Comparison of ENCODE assay signal across 8 cellular contexts in the genomic region with DNA sequence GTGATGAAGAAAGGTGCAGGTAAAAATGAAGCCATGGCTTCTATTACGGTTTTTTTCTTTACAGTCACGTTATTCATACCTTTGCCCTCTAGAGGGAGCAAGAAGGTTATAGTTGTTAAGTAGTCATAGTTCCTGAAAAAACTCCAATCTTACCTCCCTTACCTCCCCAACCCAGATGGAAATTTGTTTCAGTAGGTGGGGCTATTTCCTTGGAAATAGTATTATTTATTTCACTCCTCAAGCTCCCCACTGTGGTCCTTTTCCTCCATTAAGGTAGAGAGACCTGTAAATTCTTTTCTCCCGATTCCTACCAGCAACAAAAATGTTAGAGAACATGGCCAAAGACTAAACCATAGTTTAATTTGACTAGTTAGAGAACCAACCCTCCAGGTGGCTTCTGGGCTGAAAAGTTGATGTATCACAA. TPM values are rescaled to one million over a fixed set of nuclear protein-coding genes. Genes with fewer than 3 reads are reported as not detected.
DNase-seq lines count a peak whose midpoint lies in the region; ATAC-seq, FAIRE-seq and TF ChIP-seq lines count a peak whose summit lies in the region.

No MANE protein-coding gene starts in this region.

- no peak overlapping the region for H3K4me3 Mint-ChIP-seq in activated CD4-positive, alpha-beta T cell treated with anti-CD3 and anti-CD28 coated beads, Interleukin-2, amount 10 ng/mL, durations not matched to agents 7 days and 5 days

- H3K36me3 Mint-ChIP-seq in activated CD4-positive, alpha-beta T cell treated with anti-CD3 and anti-CD28 coated beads, Interleukin-2, amount 10 ng/mL, durations not matched to agents 7 days and 5 days (ENCODE audit: low read depth) = no peaks in the 10 kb centered on the region

- TF ChIP-seq CTCF in fibroblast of the aortic adventitia (IDR thresholded peaks at IDR 0.05; ENCODE audit: insufficient read depth, low read length) = peak; percentile 62

- TF ChIP-seq POLR2A in GM12891 (IDR thresholded peaks at IDR 0.05; ENCODE audit: low read depth, low read length) = no peak

- CTCF ChIA-PET in activated CD4-positive, alpha-beta T cell treated with anti-CD3 and anti-CD28 coated beads, Interleukin-2, amount 10 ng/mL, durations not matched to agents 7 days and 5 days (lab: Charles Lee) = interaction anchor here (1.0 to 1.6 kb wide), 2 partner anchors 16 to 496 kb away, joined by 3 to 4 read pairs; no protein-coding TSS in a partner anchor

- H3K9me3 Mint-ChIP-seq in activated CD4-positive, alpha-beta T cell treated with anti-CD3 and anti-CD28 coated beads, Interleukin-2, amount 10 ng/mL, durations not matched to agents 7 days and 5 days = no peaks in the 10 kb centered on the region

- POLR2A ChIA-PET in activated CD4-positive, alpha-beta T cell treated with anti-CD3 and anti-CD28 coated beads, Interleukin-2, amount 10 ng/mL, durations not matched to agents 7 days and 5 days (lab: Charles Lee) = no interaction called here

- FAIRE-seq in GM12891 (lab: Jason Lieb, UNC) = peak; percentile 71

- H3K4me3 ChIP-seq in fibroblast of the aortic adventitia (ENCODE audit: low read depth, low read length) = no peak overlapping the region

- no peaks in the 10 kb centered on the region for H3K4me1 Mint-ChIP-seq in activated CD4-positive, alpha-beta T cell treated with anti-CD3 and anti-CD28 coated beads, Interleukin-2, amount 10 ng/mL, durations not matched to agents 7 days and 5 days

- DNase-seq in 8988T (peak; percentile 24), GM12891 (ENCODE audit: insufficient read length, low spot score) (no peak), NCI-H146 (lab: John Stamatoyannopoulos, UW) (peak; percentile 73), SKM-1 treated with dmso at 0.1 percent for 144 hours (lab: John Stamatoyannopoulos, UW; ENCODE audit: unreplicated experiment) (peak; percentile 23), fibroblast of the aortic adventitia (ENCODE audit: low read depth) (peak; percentile 96), non-pigmented ciliary epithelial cell (ENCODE audit: low read depth) (peak; percentile 79)
- no peak for DNase-seq in activated CD4-positive, alpha-beta T cell treated with anti-CD3 and anti-CD28 coated beads, Interleukin-2, amount 10 ng/mL, durations not matched to agents 7 days and 5 days

- ATAC-seq in HG02938 (IDR thresholded peaks at IDR 0.05; ENCODE audit: unreplicated experiment) = no peak

- H3K27me3 Mint-ChIP-seq in activated CD4-positive, alpha-beta T cell treated with anti-CD3 and anti-CD28 coated beads, Interleukin-2, amount 10 ng/mL, durations not matched to agents 7 days and 5 days = no peaks in the 10 kb centered on the region

- H3K27ac Mint-ChIP-seq in activated CD4-positive, alpha-beta T cell treated with anti-CD3 and anti-CD28 coated beads, Interleukin-2, amount 10 ng/mL, durations not matched to agents 7 days and 5 days = no peak overlapping the region

TF ChIP-seq in GM12891, 5 proteins besides CTCF, POLR2A, EP300 and RAD21:
- TF ChIP-seq SPI1 (IDR thresholded peaks at IDR 0.05; ENCODE audit: low read depth, low read length) = no peak
- TF ChIP-seq POU2F2 (IDR thresholded peaks at IDR 0.05; ENCODE audit: low read depth, low read length) = no peak
- no peak for TF ChIP-seq TAF1 (IDR thresholded peaks at IDR 0.05; ENCODE audit: low read depth, low read length)
- TF ChIP-seq PAX5 (IDR thresholded peaks at IDR 0.05; ENCODE audit: insufficient read depth, low read length, severe bottlenecking) = no peak
- TF ChIP-seq POLR2AphosphoS5 (IDR thresholded peaks at IDR 0.05; ENCODE audit: low read depth, low read length) = no peak

RNA-seq across cellular contexts. Expression of gene TMX1, which starts 43.4 kb away (rescaled TPM):
- 18.8 TPM for polyA plus RNA-seq in GM12891 (2012; ENCODE audit: low read depth, missing spikeins)
- 48.5 and 66.0 TPM in 2 replicates for total RNA-seq in fibroblast of the aortic adventitia (ENCODE audit: low replicate concordance)
- 10 to 100 TPM; 48.1 to 50.6 TPM for total RNA-seq in activated CD4-positive, alpha-beta T cell treated with anti-CD3 and anti-CD28 coated beads, Interleukin-2, amount 10 ng/mL, durations not matched to agents 7 days and 5 days

Comparison
In these comparisons a context has a peak if more than half of its experiments do, and no peak if none do; other contexts are left out.
1. DNase-seq: peak in 8988T (single experiment), NCI-H146 (single experiment), SKM-1 treated with dmso at 0.1 percent for 144 hours (single experiment), fibroblast of the aortic adventitia (single experiment) and non-pigmented ciliary epithelial cell (single experiment); none in GM12891 (single experiment) and activated CD4-positive, alpha-beta T cell treated with anti-CD3 and anti-CD28 coated beads, Interleukin-2, amount 10 ng/mL, durations not matched to agents 7 days and 5 days (single experiment).